In the genomic region with DNA sequence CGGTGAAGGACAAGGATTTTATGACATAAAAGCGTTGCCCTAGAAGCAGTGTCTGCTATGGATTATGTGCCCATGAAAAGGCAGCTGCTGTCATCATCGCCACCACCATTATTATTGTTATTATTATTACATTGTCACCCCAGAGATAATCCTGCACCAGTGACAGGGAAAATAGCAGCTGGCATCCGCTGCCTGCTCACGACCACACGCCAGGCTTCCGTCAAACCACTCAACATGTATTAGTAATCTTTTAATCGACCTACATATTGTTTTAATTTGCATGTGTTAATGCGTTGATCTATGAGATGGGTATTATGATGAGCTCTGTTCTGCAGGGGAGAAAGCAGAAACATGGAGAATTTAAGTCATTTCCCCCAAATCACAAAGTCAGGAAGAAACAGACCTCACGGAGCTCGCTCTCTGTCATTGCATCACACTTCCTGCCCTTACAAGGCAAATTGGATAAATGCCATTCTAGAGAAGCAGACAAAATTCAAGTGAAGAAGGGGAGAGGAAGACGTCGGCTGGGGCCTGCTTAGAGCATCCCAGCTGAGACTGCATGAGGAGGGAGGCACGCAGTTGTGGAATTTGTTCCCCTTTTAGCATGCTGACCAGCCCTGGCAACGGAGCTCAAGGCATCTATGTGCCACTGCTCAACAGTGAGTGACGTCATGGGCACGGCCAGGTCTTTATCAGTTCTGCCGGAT, we compare ENCODE assay signal across 11 cellular contexts. TPM values are rescaled to one million over a fixed set of nuclear protein-coding genes. Genes with fewer than 3 reads are reported as not detected.
DNase-seq lines count a peak whose midpoint lies in the region; ATAC-seq and TF ChIP-seq lines count a peak whose summit lies in the region.
"Had no signal": no experiment of that assay in that cellular context is flagged by ENCODE, and none has a peak within 500 bp of the region (broad histone marks: within the 10 kb centered on the region; RNA-seq: fewer than 3 reads in every experiment).

A gene with protein sequence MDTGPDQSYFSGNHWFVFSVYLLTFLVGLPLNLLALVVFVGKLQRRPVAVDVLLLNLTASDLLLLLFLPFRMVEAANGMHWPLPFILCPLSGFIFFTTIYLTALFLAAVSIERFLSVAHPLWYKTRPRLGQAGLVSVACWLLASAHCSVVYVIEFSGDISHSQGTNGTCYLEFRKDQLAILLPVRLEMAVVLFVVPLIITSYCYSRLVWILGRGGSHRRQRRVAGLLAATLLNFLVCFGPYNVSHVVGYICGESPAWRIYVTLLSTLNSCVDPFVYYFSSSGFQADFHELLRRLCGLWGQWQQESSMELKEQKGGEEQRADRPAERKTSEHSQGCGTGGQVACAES (plus strand): TSS at position 594 of the 707 bp plus-strand sequence. CDS start 431 bp downstream, outside the sequence.

- TF ChIP-seq CTCF in lung (IDR thresholded peaks at IDR 0.05; ENCODE audit: control extremely low read depth, extremely low read depth), result no peak

- H3K4me3 Mint-ChIP-seq in CD8-positive, alpha-beta memory T cell, result peak within 1 kb of the TSS in 2 of 7 donors; percentile 5 to 16

- peak; percentile 46 for DNase-seq in AG20443 (ENCODE audit: low spot score)
- DNase-seq in HT1080 (ENCODE audit: low read depth), result peak; percentile 43
- DNase-seq in amniotic epithelial cell (ENCODE audit: low read depth), result peak; percentile 9
- no peak for DNase-seq in lung (ENCODE audit: low spot score)
- DNase-seq in CD8-positive, alpha-beta memory T cell, result no peak
- no peak for DNase-seq in cerebellum (ENCODE audit: low spot score)
- DNase-seq in NCI-H2171 (lab: John Stamatoyannopoulos, UW), result no peak
- DNase-seq: DMS79, PC-9 had no signal

- H3K27me3 ChIP-seq in lung (ENCODE audit: control insufficient read depth, insufficient read depth), result no peaks in the 10 kb centered on the region
- no peaks in the 10 kb centered on the region for H3K27me3 ChIP-seq in CD8-positive, alpha-beta memory T cell (ENCODE audit: insufficient read depth, low read length, poor library complexity, severe bottlenecking)

- peak within 1 kb of the TSS in 2 of 8 donors; percentile 2 to 61 for H3K27ac Mint-ChIP-seq in CD8-positive, alpha-beta memory T cell

- peaks cover 15 to 25% of the 10 kb centered on the region in 2 donors for H3K27me3 Mint-ChIP-seq in CD8-positive, alpha-beta memory T cell

- H3K27ac ChIP-seq in lung (ENCODE audit: low read depth in 1 of 2, low read length in 1 of 2), result no peak within 1 kb of the TSS
- no peak within 1 kb of the TSS for H3K27ac ChIP-seq in CD8-positive, alpha-beta memory T cell (ENCODE audit: low read depth, low read length)
- H3K27ac ChIP-seq: PC-9 had no signal

- WGBS in lung, 2 donors, result 22 to 25% methylated on average over 18 of the region's 18 CpGs

- H3K36me3 ChIP-seq in lung (ENCODE audit: control insufficient read depth in 2 of 2, insufficient read depth in 2 of 2, low read length in 2 of 2), result no peaks in the 10 kb centered on the region
- no peaks in the 10 kb centered on the region for H3K36me3 ChIP-seq in CD8-positive, alpha-beta memory T cell (ENCODE audit: insufficient read depth, low read length)

- ATAC-seq in lung (ENCODE audit: insufficient read depth, low FRiP score) (peak; percentile 41), GM21381 (IDR thresholded peaks at IDR 0.05; ENCODE audit: unreplicated experiment) (no peak)

- POLR2A ChIA-PET in CD8-positive, alpha-beta memory T cell (lab: Charles Lee), result no interaction called here

- H3K4me1 Mint-ChIP-seq in CD8-positive, alpha-beta memory T cell, result peaks cover 6 to 9% (median 9%) of the 10 kb centered on the region in 3 donors

- H3K36me3 Mint-ChIP-seq in CD8-positive, alpha-beta memory T cell, result no peaks in the 10 kb centered on the region

- H3K4me3 ChIP-seq in lung, result no peak within 1 kb of the TSS
- no peak within 1 kb of the TSS for H3K4me3 ChIP-seq in CD8-positive, alpha-beta memory T cell (ENCODE audit: low read length)
- H3K4me3 ChIP-seq: PC-9 had no signal

- CTCF ChIA-PET in CD8-positive, alpha-beta memory T cell (lab: Charles Lee), result interaction anchor here (1.1 kb wide), 1 partner anchor 153 kb away, joined by 3 read pairs; no protein-coding TSS in a partner anchor

- no peaks in the 10 kb centered on the region for H3K9me3 Mint-ChIP-seq in CD8-positive, alpha-beta memory T cell

- peaks cover 0 to 5% of the 10 kb centered on the region in 2 donors for H3K4me1 ChIP-seq in lung (ENCODE audit: control insufficient read depth in 2 of 2, insufficient read depth in 2 of 2, low read length in 2 of 2)
- H3K4me1 ChIP-seq in CD8-positive, alpha-beta memory T cell (ENCODE audit: insufficient read depth, low read length), result peaks cover under 1% of the 10 kb centered on the region

- no peaks in the 10 kb centered on the region for H3K9me3 ChIP-seq in lung (ENCODE audit: control insufficient read depth in 2 of 2, insufficient read depth in 1 of 2, low read length in 1 of 2)
- H3K9me3 ChIP-seq in CD8-positive, alpha-beta memory T cell (ENCODE audit: low read length), result no peaks in the 10 kb centered on the region

RNA-seq across cellular contexts. Expression of the gene that starts here (rescaled TPM):
- total RNA-seq in HT1080 (2014; rRNA removed; shearing (Covaris generic)), result 0.11 TPM in 1 of 2 replicates, not detected in the other
- polyA plus RNA-seq in HT1080 (2015; cell fraction: cytosol; rRNA removed), result 0.72 TPM in 1 of 2 replicates, not detected in the other
- polyA plus RNA-seq in HT1080 (2015; cell fraction: nucleus; rRNA removed), result not detected in 2 replicates
- under 1 TPM; 0.26 to 0.55 TPM for total RNA-seq in lung
- 10 to 100 TPM in 1 of 2 donors, under 1 TPM in 1; 0.06 to 20.9 TPM for polyA plus RNA-seq in lung
- not detected for total RNA-seq in CD8-positive, alpha-beta memory T cell
- polyA plus RNA-seq in CD8-positive, alpha-beta memory T cell, result not detected
- total RNA-seq in cerebellum, result not detected
- total RNA-seq: PC-9 had no signal
- polyA plus RNA-seq: esophagus had no signal

Comparison
In these comparisons a context has a peak if more than half of its experiments do, and no peak if none do; other contexts are left out.
1. Peak in DNase-seq in HT1080; RNA of the gene not detected or under 1 TPM.
2. DNase-seq: peak in AG20443 (single experiment) and amniotic epithelial cell (single experiment); none in lung (single experiment), CD8-positive, alpha-beta memory T cell (0 of 5), cerebellum (single experiment) and NCI-H2171 (single experiment).